ENCODE assay signal across 20 cellular contexts in genomic region chr17:46028969-46029565, GRCh38. TPM values are rescaled to one million over a fixed set of nuclear protein-coding genes. Genes with fewer than 3 reads are reported as not detected.
DNase-seq lines count a peak whose midpoint lies in the region; ATAC-seq and TF ChIP-seq lines count a peak whose summit lies in the region.
"Had no signal": no experiment of that assay in that cellular context is flagged by ENCODE, and none has a peak within 500 bp of the region (broad histone marks: within the 10 kb centered on the region; RNA-seq: fewer than 3 reads in every experiment).

No MANE protein-coding gene starts in this region.

- H3K9ac ChIP-seq in KMS-11, result no peak overlapping the region

- peaks cover 34% of the 10 kb centered on the region for H3K36me3 Mint-ChIP-seq in activated CD4-positive, alpha-beta T cell treated with anti-CD3 and anti-CD28 coated beads for 36 hours (ENCODE audit: low read depth)
- H3K36me3 Mint-ChIP-seq in nephron (ENCODE audit: low read depth), result peaks cover 75% of the 10 kb centered on the region

- H3K9me3 Mint-ChIP-seq in activated CD4-positive, alpha-beta T cell treated with anti-CD3 and anti-CD28 coated beads for 36 hours (ENCODE audit: low read depth), result no peaks in the 10 kb centered on the region
- H3K9me3 Mint-ChIP-seq in nephron, result no peaks in the 10 kb centered on the region

- ATAC-seq in activated CD4-positive, alpha-beta T cell treated with anti-CD3 and anti-CD28 coated beads for 36 hours, result peak; percentile 39
- no peak for ATAC-seq in GM18520 (IDR thresholded peaks at IDR 0.05; ENCODE audit: unreplicated experiment)
- ATAC-seq in HG03139 (IDR thresholded peaks at IDR 0.05; ENCODE audit: unreplicated experiment), result no peak

- H3K4me3 Mint-ChIP-seq in activated CD4-positive, alpha-beta T cell treated with anti-CD3 and anti-CD28 coated beads for 36 hours, result no peak overlapping the region
- H3K4me3 Mint-ChIP-seq in nephron, result no peak overlapping the region

- no peak for DNase-seq in activated CD4-positive, alpha-beta T cell treated with anti-CD3 and anti-CD28 coated beads for 36 hours
- no peak for DNase-seq in activated CD4-positive, alpha-beta T cell treated with anti-CD3 and anti-CD28 coated beads, Interleukin-2, amount 50 U/mL, for 48 hours
- peak; percentile 13 for DNase-seq in amniotic epithelial cell (ENCODE audit: low read depth)
- no peak for DNase-seq in NCI-H526 (lab: John Stamatoyannopoulos, UW)
- DNase-seq: activated CD4-positive, alpha-beta T cell treated with anti-CD3 and anti-CD28 coated beads for 48 hours; brain microvascular endothelial cell; hypothalamus; NCI-H1930; NCI-H82; RPMI8226; thyroid gland had no signal

- peaks cover 4% of the 10 kb centered on the region for H3K4me1 Mint-ChIP-seq in activated CD4-positive, alpha-beta T cell treated with anti-CD3 and anti-CD28 coated beads for 36 hours
- H3K4me1 Mint-ChIP-seq in nephron, result peaks cover 20% of the 10 kb centered on the region

- no peaks in the 10 kb centered on the region for H4K20me1 ChIP-seq in KMS-11 (ENCODE audit: insufficient read depth)

- H3K79me2 ChIP-seq in KMS-11 (ENCODE audit: insufficient read depth, low read depth), result no peaks in the 10 kb centered on the region

- no peaks in the 10 kb centered on the region for H3K36me3 ChIP-seq in KMS-11 (ENCODE audit: insufficient read depth)

- peak overlapping the region; percentile 74 for H3K27ac Mint-ChIP-seq in activated CD4-positive, alpha-beta T cell treated with anti-CD3 and anti-CD28 coated beads for 36 hours
- peak overlapping the region in 2 of 3 experiments; percentile 3 to 30 for H3K27ac Mint-ChIP-seq in nephron

- no peaks in the 10 kb centered on the region for H3K27me3 Mint-ChIP-seq in activated CD4-positive, alpha-beta T cell treated with anti-CD3 and anti-CD28 coated beads for 36 hours
- H3K27me3 Mint-ChIP-seq in nephron (ENCODE audit: low read depth), result no peaks in the 10 kb centered on the region

- peak overlapping the region; percentile 1; the same call in 1 of the 2 replicates for H3K4me2 ChIP-seq in KMS-11

- no peak overlapping the region for H3K4me3 ChIP-seq in KMS-11 (IDR thresholded peaks at IDR 0.05; ENCODE audit: insufficient read depth, low read depth, low read length)
- H3K4me3 ChIP-seq: thyroid gland had no signal

- no peak overlapping the region for H2AFZ ChIP-seq in KMS-11 (ENCODE audit: low read depth)

- POLR2A ChIA-PET in activated CD4-positive, alpha-beta T cell treated with anti-CD3 and anti-CD28 coated beads for 36 hours (lab: Charles Lee), result no interaction called here

- H3K27me3 ChIP-seq in KMS-11 (ENCODE audit: insufficient read depth, low read depth), result no peaks in the 10 kb centered on the region
- H3K27me3 ChIP-seq: brain microvascular endothelial cell, thyroid gland had no signal

- peak overlapping the region; percentile 4; the same call in 1 of the 2 replicates for H3K27ac ChIP-seq in KMS-11
- H3K27ac ChIP-seq: brain microvascular endothelial cell, thyroid gland had no signal

- H3K4me1 ChIP-seq in KMS-11 (ENCODE audit: low read depth, poor library complexity, severe bottlenecking), result peaks cover 46% of the 10 kb centered on the region

- no peak for TF ChIP-seq CTCF in KMS-11 (conservative IDR thresholded peaks at IDR 0.05; ENCODE audit: low read depth, low read length)
- TF ChIP-seq CTCF in nephron (IDR thresholded peaks at IDR 0.05; ENCODE audit: unreplicated experiment in 3 of 3), result no peak

- CTCF ChIA-PET in activated CD4-positive, alpha-beta T cell treated with anti-CD3 and anti-CD28 coated beads for 36 hours (lab: Charles Lee), result interaction anchor here (0.7 to 2.0 kb wide), 5 partner anchors 8 to 184 kb away, joined by 3 to 10 read pairs (median 3); no protein-coding TSS in a partner anchor

- intact Hi-C loops in activated CD4-positive, alpha-beta T cell treated with anti-CD3 and anti-CD28 coated beads for 36 hours (cut with DNase I, micrococcal nuclease), result no loop called here

RNA-seq across cellular contexts. Expression of gene STH, which starts 30.0 kb away (rescaled TPM):
- total RNA-seq in activated CD4-positive, alpha-beta T cell treated with anti-CD3 and anti-CD28 coated beads for 36 hours, result not detected
- total RNA-seq: G401; HT-29; M059J; myocyte; T-helper 1 cell treated with Interleukin-12 subunit alpha and Interleukin-12 subunit beta and Interleukin-4 antibody, amounts not matched to agents 30 ng/mL and 1 ng/mL, for 36 hours; thyroid gland had no signal
